In genomic region chr6:30211306-30211705, GRCh38 we compare ENCODE assay signal across 1 cellular context.
TF ChIP-seq lines count a peak whose summit lies in the region.

No MANE protein-coding gene starts in this region.

TF ChIP-seq in A549, 52 proteins besides CTCF, POLR2A, EP300 and RAD21 (continued from another document):
- TF ChIP-seq ZNF302 (CRISPR knock-in tag; IDR thresholded peaks at IDR 0.05) (no peak), CBX2 (IDR thresholded peaks at IDR 0.05; ENCODE audit: borderline replicate concordance, low read depth) (no peak)
